In genomic region chr3:56940331-56940730, GRCh38 we compare ENCODE assay signal across 25 cellular contexts.
"Had no signal": no experiment of that assay in that cellular context is flagged by ENCODE, and none has a peak within 500 bp of the region (broad histone marks: within the 10 kb centered on the region; RNA-seq: fewer than 3 reads in every experiment).

No MANE protein-coding gene starts in this region.

- H3K27ac ChIP-seq: brain microvascular endothelial cell, cardiac muscle cell, colonic mucosa, PC-9 had no signal

- H3K4me3 Mint-ChIP-seq: activated CD8-positive, alpha-beta memory T cell treated with anti-CD3 and anti-CD28 coated beads, Interleukin-2, amount 10 ng/mL, durations not matched to agents 7 days and 5 days; activated naive CD8-positive, alpha-beta T cell; activated T-cell treated with anti-CD3 and anti-CD28 coated beads, Interleukin-2, amount 50 U/mL, for 24 hours; activated T-helper 1 cell treated with anti-CD3 and anti-CD28 coated beads, Interleukin-12 subunit alpha, Interleukin-12 subunit beta, Interleukin-2, Interleukin-4 antibody, amounts not matched to agents 30 ng/mL and 10 ng/mL and 1 ng/mL, durations not matched to agents 14 hours and 24 hours and 36 hours; T-helper 17 cell; WTC11 had no signal

- H2AFZ ChIP-seq: PC-9 had no signal

- ATAC-seq: activated CD8-positive, alpha-beta memory T cell treated with anti-CD3 and anti-CD28 coated beads, Interleukin-2, amount 10 ng/mL, durations not matched to agents 7 days and 5 days; T-helper 17 cell had no signal

- H3K4me1 ChIP-seq: colonic mucosa had no signal

- H3K4me3 ChIP-seq: cardiac muscle cell, colonic mucosa, PC-9 had no signal

- H3K27ac Mint-ChIP-seq: activated CD8-positive, alpha-beta memory T cell treated with anti-CD3 and anti-CD28 coated beads, Interleukin-2, amount 10 ng/mL, durations not matched to agents 7 days and 5 days; activated naive CD8-positive, alpha-beta T cell; activated T-cell treated with anti-CD3 and anti-CD28 coated beads, Interleukin-2, amount 50 U/mL, for 24 hours; activated T-helper 1 cell treated with anti-CD3 and anti-CD28 coated beads, Interleukin-12 subunit alpha, Interleukin-12 subunit beta, Interleukin-2, Interleukin-4 antibody, amounts not matched to agents 30 ng/mL and 10 ng/mL and 1 ng/mL, durations not matched to agents 14 hours and 24 hours and 36 hours; T-helper 17 cell; WTC11 had no signal

- H3K36me3 ChIP-seq: brain microvascular endothelial cell, cardiac muscle cell, colonic mucosa had no signal

- H3K27me3 Mint-ChIP-seq: activated CD8-positive, alpha-beta memory T cell treated with anti-CD3 and anti-CD28 coated beads, Interleukin-2, amount 10 ng/mL, durations not matched to agents 7 days and 5 days; activated naive CD8-positive, alpha-beta T cell; activated T-cell treated with anti-CD3 and anti-CD28 coated beads, Interleukin-2, amount 50 U/mL, for 24 hours; T-helper 17 cell had no signal

- H3K4me2 ChIP-seq: PC-9 had no signal

- H3K9me3 ChIP-seq: colonic mucosa had no signal

- H3K27me3 ChIP-seq: brain microvascular endothelial cell, cardiac muscle cell, colonic mucosa had no signal

- H3K4me1 Mint-ChIP-seq: WTC11 had no signal

- DNase-seq: activated CD4-positive, alpha-beta T cell treated with anti-CD3 and anti-CD28 coated beads for 48 hours; activated CD4-positive, alpha-beta T cell treated with anti-CD3 and anti-CD28 coated beads, Interleukin-2, amount 50 U/mL, for 4 hours; activated CD4-positive, CD25-positive, alpha-beta regulatory T cell treated with anti-CD3 and anti-CD28 coated beads, Interleukin-2, amount 50 U/mL, for 72 hours; activated CD8-positive, alpha-beta memory T cell treated with anti-CD3 and anti-CD28 coated beads, Interleukin-2, amount 10 ng/mL, durations not matched to agents 7 days and 5 days; activated effector memory CD4-positive, alpha-beta T cell treated with Interleukin-2 at 50 U/mL for 16 hours; activated naive CD4-positive, alpha-beta T cell treated with Interleukin-2 at 50 U/mL for 16 hours; activated T-cell treated with anti-CD3 and anti-CD28 coated beads, Interleukin-2, amount 50 U/mL, for 24 hours; brain microvascular endothelial cell; colonic mucosa; KG1; MV-4-11; NCI-H1436; NCI-H187 treated with DMSO at 0.1 percent for 48 hours; NCI-H2081 treated with DMSO at 0.1 percent for 48 hours; NCI-H226; NCI-H774; NK-92 treated with Interleukin-12 subunit alpha and Interleukin-12 subunit beta, amount 100 ng/mL, for 24 hours; PC-9; SIG-M5; T-helper 17 cell; T-helper 9 cell had no signal
